8 cellular contexts compared by ENCODE assay signal in genomic region chr10:16809074-16809718, GRCh38. TPM values are rescaled to one million over a fixed set of nuclear protein-coding genes. Genes with fewer than 3 reads are reported as not detected.
A peak's percentile ranks its signal among the peaks of the same experiment; 100 is the strongest.
DNase-seq lines count a peak whose midpoint lies in the region; ATAC-seq and TF ChIP-seq lines count a peak whose summit lies in the region.
"Had no signal": no experiment of that assay in that cellular context is flagged by ENCODE, and none has a peak within 500 bp of the region (broad histone marks: within the 10 kb centered on the region; RNA-seq: fewer than 3 reads in every experiment).

No MANE protein-coding gene starts in this region.

- H3K4me3 Mint-ChIP-seq in WTC11 = no peak overlapping the region
- H3K4me3 Mint-ChIP-seq: stimulated activated naive CD8-positive, alpha-beta T cell treated with anti-CD3 and anti-CD28 coated beads, Interleukin-15, Interleukin-2, amounts not matched to agents 100 ng/mL and 50 ng/mL, for 24 hours had no signal

- H3K4me1 Mint-ChIP-seq in WTC11 = 0 out of 2 replicates have a peak, but pooled peaks cover 3% of the 10 kb centered on the region

- H3K27me3 ChIP-seq in upper lobe of left lung = no peaks in the 10 kb centered on the region

- no peak overlapping the region for H3K27ac ChIP-seq in upper lobe of left lung

- peaks cover 4% of the 10 kb centered on the region for H3K9me3 Mint-ChIP-seq in WTC11

- peak; percentile 51 for DNase-seq in GM10266 (ENCODE audit: extremely low spot score)
- peak in 39 of 76 experiments; percentile 2 to 61 (median 26) for DNase-seq in HUDEP-2 (lab: John Stamatoyannopoulos, UW; ENCODE audit: unreplicated experiment in 76 of 76)
- DNase-seq in WTC11 (ENCODE audit: low spot score) = peak; percentile 72
- peak; percentile 84 for DNase-seq in dermis blood vessel endothelial cell
- peak; percentile 75 to 85 for DNase-seq in lung microvascular endothelial cell (ENCODE audit: low read depth in 2 of 2)
- DNase-seq in upper lobe of left lung = no peak

- TF ChIP-seq CTCF in GM10266 (IDR thresholded peaks at IDR 0.05; ENCODE audit: control insufficient read depth, insufficient read depth, low read depth, missing control alignments) = peak; percentile 71
- peak; percentile 45; the same call in 1 of the 2 replicates for TF ChIP-seq CTCF in WTC11 (IDR thresholded peaks at IDR 0.05)
- peak in 4 of 6 experiments; percentile 12 to 32 (median 18) for TF ChIP-seq CTCF in upper lobe of left lung (IDR thresholded peaks at IDR 0.05)

- CTCF ChIA-PET in WTC11 (lab: Charles Lee) = interaction anchor here (0.6 to 1.7 kb wide), 9 partner anchors 8 to 930 kb away, joined by 3 to 8 read pairs (median 4); partner anchors contain the start of genes C1QL3 and RSU1

- no peak for TF ChIP-seq POLR2A in upper lobe of left lung (IDR thresholded peaks at IDR 0.05)

- POLR2A ChIA-PET in WTC11 (lab: Charles Lee) = no interaction called here

- ATAC-seq in GM21526 (IDR thresholded peaks at IDR 0.05; ENCODE audit: low FRiP score, unreplicated experiment) (peak; percentile 83), WTC11 (peak; percentile 93), upper lobe of left lung (ENCODE audit: low FRiP score in 2 of 2) (peak in 1 of 2 donors; percentile 62)

- no peaks in the 10 kb centered on the region for H3K9me3 ChIP-seq in upper lobe of left lung

- no peak for TF ChIP-seq EP300 in upper lobe of left lung (IDR thresholded peaks at IDR 0.05)

- H3K36me3 ChIP-seq in upper lobe of left lung = peaks cover 0 to 5% (median 1%) of the 10 kb centered on the region in 4 donors

- H3K4me1 ChIP-seq in upper lobe of left lung = peaks cover 0 to 7% (median 4%) of the 10 kb centered on the region in 4 donors

- H3K4me3 ChIP-seq in upper lobe of left lung = no peak overlapping the region

- H3K27ac Mint-ChIP-seq in WTC11 = no peak overlapping the region
- H3K27ac Mint-ChIP-seq: stimulated activated naive CD8-positive, alpha-beta T cell treated with anti-CD3 and anti-CD28 coated beads, Interleukin-15, Interleukin-2, amounts not matched to agents 100 ng/mL and 50 ng/mL, for 24 hours had no signal

- no peaks in the 10 kb centered on the region for H3K27me3 Mint-ChIP-seq in WTC11 (ENCODE audit: low read depth)
- H3K27me3 Mint-ChIP-seq: stimulated activated naive CD8-positive, alpha-beta T cell treated with anti-CD3 and anti-CD28 coated beads, Interleukin-15, Interleukin-2, amounts not matched to agents 100 ng/mL and 50 ng/mL, for 24 hours had no signal

- 87 to 89% methylated on average over 6 of the region's 6 CpGs for WGBS in upper lobe of left lung, 2 donors

- peaks cover 9% of the 10 kb centered on the region for H3K36me3 Mint-ChIP-seq in WTC11

TF ChIP-seq in WTC11, 78 proteins besides CTCF, POLR2A, EP300 and RAD21:
- TF ChIP-seq SOX15 (CRISPR knock-in tag; IDR thresholded peaks at IDR 0.05) (no peak), TEAD4 (CRISPR knock-in tag; IDR thresholded peaks at IDR 0.05) (no peak), AFF4 (CRISPR knock-in tag; IDR thresholded peaks at IDR 0.05; ENCODE audit: borderline replicate concordance) (no peak), NFATC4 (CRISPR knock-in tag; IDR thresholded peaks at IDR 0.05) (no peak), OVOL2 (CRISPR knock-in tag; IDR thresholded peaks at IDR 0.05; ENCODE audit: borderline replicate concordance) (no peak), ESRRA (CRISPR knock-in tag; IDR thresholded peaks at IDR 0.05; ENCODE audit: borderline replicate concordance) (no peak), TP53 (CRISPR knock-in tag; IDR thresholded peaks at IDR 0.05) (no peak), RELA (CRISPR knock-in tag; IDR thresholded peaks at IDR 0.05; ENCODE audit: borderline replicate concordance) (no peak), CREM (CRISPR knock-in tag; IDR thresholded peaks at IDR 0.05) (no peak), ATF1 (CRISPR knock-in tag; IDR thresholded peaks at IDR 0.05) (no peak), ZNF671 (CRISPR knock-in tag; IDR thresholded peaks at IDR 0.05) (no peak), HMGXB4 (CRISPR knock-in tag; IDR thresholded peaks at IDR 0.05) (no peak), FOXP4 (CRISPR knock-in tag; IDR thresholded peaks at IDR 0.05) (no peak)
- TF ChIP-seq, protein P1, sequence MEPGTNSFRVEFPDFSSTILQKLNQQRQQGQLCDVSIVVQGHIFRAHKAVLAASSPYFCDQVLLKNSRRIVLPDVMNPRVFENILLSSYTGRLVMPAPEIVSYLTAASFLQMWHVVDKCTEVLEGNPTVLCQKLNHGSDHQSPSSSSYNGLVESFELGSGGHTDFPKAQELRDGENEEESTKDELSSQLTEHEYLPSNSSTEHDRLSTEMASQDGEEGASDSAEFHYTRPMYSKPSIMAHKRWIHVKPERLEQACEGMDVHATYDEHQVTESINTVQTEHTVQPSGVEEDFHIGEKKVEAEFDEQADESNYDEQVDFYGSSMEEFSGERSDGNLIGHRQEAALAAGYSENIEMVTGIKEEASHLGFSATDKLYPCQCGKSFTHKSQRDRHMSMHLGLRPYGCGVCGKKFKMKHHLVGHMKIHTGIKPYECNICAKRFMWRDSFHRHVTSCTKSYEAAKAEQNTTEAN (CRISPR knock-in tag; IDR thresholded peaks at IDR 0.05) = no peak

RNA-seq across cellular contexts. Expression of gene RSU1, which starts 8.0 kb away (rescaled TPM):
- 46.4 to 52.4 TPM (median 51.8 TPM) in 3 replicates for total RNA-seq in WTC11 (2021)
- total RNA-seq in dermis blood vessel endothelial cell = 63.3 and 83.7 TPM in 2 replicates
- 31.4 and 32.3 TPM in 2 replicates for total RNA-seq in lung microvascular endothelial cell
- total RNA-seq in upper lobe of left lung = 10 to 100 TPM; 36.7 to 81.4 (median 48.0) TPM

Comparison
In these comparisons a context has a peak if more than half of its experiments do, and no peak if none do; other contexts are left out.
1. DNase-seq: peak in GM10266 (single experiment), HUDEP-2 (39 of 76), WTC11 (single experiment), dermis blood vessel endothelial cell (single experiment) and lung microvascular endothelial cell (2 of 2); none in upper lobe of left lung (0 of 2).
2. CTCF ChIP-seq: peak in every context shown above with its lines; median percentile 71 in GM10266; 45 in WTC11; 18 in upper lobe of left lung.